In the genomic region with DNA sequence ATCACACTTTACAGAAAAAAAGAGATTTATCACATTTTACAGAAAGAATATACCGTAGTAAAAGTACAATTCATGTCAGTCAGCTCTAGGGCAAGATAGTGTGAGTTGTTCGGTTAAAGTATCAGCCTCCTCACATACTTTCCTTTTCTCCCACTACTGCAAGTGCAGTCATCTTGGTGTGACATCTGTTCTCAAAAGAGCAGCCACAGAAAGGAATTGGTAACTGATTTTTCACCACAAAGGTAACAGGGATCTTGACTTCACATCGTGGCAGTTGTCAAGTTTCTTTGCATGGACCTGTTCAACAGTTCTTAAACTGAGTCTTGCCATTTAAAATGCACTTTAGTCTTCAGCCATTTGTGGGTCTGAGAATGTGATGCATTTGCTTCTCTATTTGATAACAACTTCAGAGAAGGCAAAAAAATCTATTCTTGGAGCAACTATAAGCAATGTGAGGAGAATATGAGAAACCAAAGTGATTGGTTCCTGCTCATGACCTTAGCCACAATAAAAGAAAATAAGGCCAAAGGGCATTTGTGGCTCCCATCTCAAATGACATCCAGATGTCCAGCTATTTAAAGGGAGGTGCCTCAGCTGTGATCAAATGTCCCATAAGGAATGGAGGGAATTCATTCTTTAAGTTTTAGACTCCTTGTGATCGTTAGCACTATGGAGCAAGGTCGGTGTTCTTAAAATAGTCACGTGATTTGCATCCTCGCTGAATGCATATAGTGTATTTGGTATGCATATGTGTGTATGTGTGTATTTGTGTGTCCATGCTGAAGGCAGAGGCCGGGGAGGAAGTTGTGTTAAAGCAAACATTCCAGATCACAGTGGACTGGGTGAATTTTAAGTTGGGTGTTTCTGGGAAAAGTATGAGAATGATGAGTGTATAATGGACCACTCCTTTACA, we compare ENCODE assay signal across 14 cellular contexts. TPM values are rescaled to one million over a fixed set of nuclear protein-coding genes. Genes with fewer than 3 reads are reported as not detected.
A peak's percentile ranks its signal among the peaks of the same experiment; 100 is the strongest.
DNase-seq lines count a peak whose midpoint lies in the region; ATAC-seq, FAIRE-seq and TF ChIP-seq lines count a peak whose summit lies in the region.
"Had no signal": no experiment of that assay in that cellular context is flagged by ENCODE, and none has a peak within 500 bp of the region (broad histone marks: within the 10 kb centered on the region; RNA-seq: fewer than 3 reads in every experiment).

No MANE protein-coding gene starts in this region.

- CTCF ChIA-PET in K562 (lab: Yijun Ruan, JAX; ENCODE audit: low intra/inter-chr PET ratio): no interaction called here

- H3K9me3 ChIP-seq in K562 (replicated peaks; ENCODE audit: control insufficient read depth, insufficient read depth, low read depth, low read length) (no peaks in the 10 kb centered on the region), upper lobe of left lung (no peaks in the 10 kb centered on the region)

- H3K36me3 ChIP-seq in K562 (ENCODE audit: control insufficient read depth, insufficient read depth, low read length) (no peaks in the 10 kb centered on the region), upper lobe of left lung (no peaks in the 10 kb centered on the region)

- peak; percentile 54 for ATAC-seq in GM18858 (IDR thresholded peaks at IDR 0.05; ENCODE audit: unreplicated experiment)
- ATAC-seq in GM21515 (IDR thresholded peaks at IDR 0.05; ENCODE audit: unreplicated experiment): peak; percentile 59
- peak; percentile 67 for ATAC-seq in HG03066 (IDR thresholded peaks at IDR 0.05; ENCODE audit: low read depth, unreplicated experiment)
- ATAC-seq in K562: no peak
- ATAC-seq in upper lobe of left lung (ENCODE audit: low FRiP score in 2 of 2): no peak

- TF ChIP-seq RAD21 in K562 (CRISPR knock-in tag; conservative IDR thresholded peaks at IDR 0.05 in 1 of 2, IDR thresholded peaks at IDR 0.05 in 1 of 2): no peak

- H3K4me3 ChIP-seq in K562 (no peak overlapping the region), upper lobe of left lung (no peak overlapping the region)

- H3K9me1 ChIP-seq in K562 (ENCODE audit: control insufficient read depth, insufficient read depth, low read length): no peaks in the 10 kb centered on the region

- no peaks in the 10 kb centered on the region for H3K79me2 ChIP-seq in K562 (ENCODE audit: control insufficient read depth, insufficient read depth, low read length)

- POLR2A ChIA-PET in K562 (lab: Yijun Ruan, JAX): interaction anchor here (0.6 kb wide), 1 partner anchor 11 kb away, joined by 3 read pairs; no protein-coding TSS in a partner anchor

- no peaks in the 10 kb centered on the region for H3K27me3 ChIP-seq in K562 (ENCODE audit: control insufficient read depth in 2 of 2, insufficient read depth in 2 of 2, low read length in 2 of 2)
- no peaks in the 10 kb centered on the region for H3K27me3 ChIP-seq in upper lobe of left lung

- in situ Hi-C loops in K562 (cut with MboI): no loop called here

- H3K4me1 ChIP-seq in K562 (replicated peaks in 1 of 2; ENCODE audit: control insufficient read depth in 2 of 2, insufficient read depth in 2 of 2, low read length in 2 of 2) (no peaks in the 10 kb centered on the region; a peak in 1 of 5 replicates), upper lobe of left lung (peaks cover 0 to 4% (median 2%) of the 10 kb centered on the region in 4 donors)

- no peak overlapping the region for H3K4me2 ChIP-seq in K562 (ENCODE audit: insufficient read depth, low read length)

- DNase-seq in K562 (ENCODE audit: extremely low read depth in 1 of 4, low spot score in 3 of 4) (no peak), NCI-H2171 (lab: John Stamatoyannopoulos, UW) (no peak), Kasumi-1 (lab: John Stamatoyannopoulos, UW) (no peak), upper lobe of left lung (no peak), DMS153 (lab: John Stamatoyannopoulos, UW) (no peak)
- DNase-seq: activated CD4-positive, alpha-beta memory T cell treated with anti-CD3 and anti-CD28 coated beads, Interleukin-2, amount 10 ng/mL, durations not matched to agents 7 days and 5 days; CD4-positive, alpha-beta memory T cell; hippocampal formation; small intestine had no signal

- no TSS peak for BruUV-seq in K562 (replicated peaks; lab: Mats Ljungman, UMichigan)

- no peak overlapping the region for H2AFZ ChIP-seq in K562 (ENCODE audit: low read depth, low read length)

- no peak for TF ChIP-seq CTCF in K562 (IDR thresholded peaks at IDR 0.05 in 2 of 3, conservative IDR thresholded peaks at IDR 0.05 in 1 of 3; ENCODE audit: insufficient read depth in 2 of 3, low read depth in 1 of 3, low read length in 3 of 3)
- TF ChIP-seq CTCF in upper lobe of left lung (IDR thresholded peaks at IDR 0.05): no peak

- H3K27ac ChIP-seq in K562 (ENCODE audit: extremely low read depth, low read depth, low read length) (no peak overlapping the region), upper lobe of left lung (no peak overlapping the region)

- H4K20me1 ChIP-seq in K562 (replicated peaks; ENCODE audit: control insufficient read depth, insufficient read depth, low read length): no peaks in the 10 kb centered on the region

- no peak for TF ChIP-seq POLR2A in K562 (conservative IDR thresholded peaks at IDR 0.05)
- TF ChIP-seq POLR2A in upper lobe of left lung (IDR thresholded peaks at IDR 0.05): no peak

- WGBS in K562 (ENCODE audit: insufficient coverage, low coverage, missing lambda C conversion rate): 5% methylated on average over 8 of the region's 8 CpGs
- WGBS in upper lobe of left lung, 2 donors: 79 to 81% methylated on average over 8 of the region's 8 CpGs

- no peak for FAIRE-seq in K562 (lab: Jason Lieb, UNC)
- FAIRE-seq: GM12892, small intestine had no signal

- TF ChIP-seq EP300 in K562 (IDR thresholded peaks at IDR 0.05; ENCODE audit: low read length): no peak
- TF ChIP-seq EP300 in upper lobe of left lung (IDR thresholded peaks at IDR 0.05): no peak

- intact Hi-C loops in K562 (cut with micrococcal nuclease): no loop called here

- no peak overlapping the region for H3K9ac ChIP-seq in K562 (ENCODE audit: insufficient read depth in 1 of 2, low read depth in 2 of 2, low read length in 2 of 2)

TF ChIP-seq in K562, 482 proteins besides CTCF, POLR2A, EP300 and RAD21:
- TF ChIP-seq TEAD1 (CRISPR knock-in tag; IDR thresholded peaks at IDR 0.05) (no peak), TOE1 (IDR thresholded peaks at IDR 0.05; ENCODE audit: borderline replicate concordance) (peak; percentile 34; the same call in 1 of the 2 replicates), TOE1 (CRISPR knock-in tag; IDR thresholded peaks at IDR 0.05; ENCODE audit: borderline replicate concordance, low read depth) (no peak), RAD51 (IDR thresholded peaks at IDR 0.05; ENCODE audit: borderline replicate concordance, low read depth) (peak; percentile 57; the same call in 1 of the 2 replicates)
- TF ChIP-seq, protein P1, sequence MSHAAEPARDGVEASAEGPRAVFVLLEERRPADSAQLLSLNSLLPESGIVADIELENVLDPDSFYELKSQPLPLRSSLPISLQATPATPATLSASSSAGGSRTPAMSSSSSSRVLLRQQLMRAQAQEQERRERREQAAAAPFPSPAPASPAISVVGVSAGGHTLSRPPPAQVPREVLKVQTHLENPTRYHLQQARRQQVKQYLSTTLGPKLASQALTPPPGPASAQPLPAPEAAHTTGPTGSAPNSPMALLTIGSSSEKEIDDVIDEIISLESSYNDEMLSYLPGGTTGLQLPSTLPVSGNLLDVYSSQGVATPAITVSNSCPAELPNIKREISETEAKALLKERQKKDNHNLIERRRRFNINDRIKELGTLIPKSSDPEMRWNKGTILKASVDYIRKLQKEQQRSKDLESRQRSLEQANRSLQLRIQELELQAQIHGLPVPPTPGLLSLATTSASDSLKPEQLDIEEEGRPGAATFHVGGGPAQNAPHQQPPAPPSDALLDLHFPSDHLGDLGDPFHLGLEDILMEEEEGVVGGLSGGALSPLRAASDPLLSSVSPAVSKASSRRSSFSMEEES (CRISPR knock-in tag; IDR thresholded peaks at IDR 0.05): peak; percentile 93

RNA-seq across cellular contexts. Expression of gene E2F7, which starts 5.3 kb away (rescaled TPM):
- total RNA-seq in K562 (2011; cell fraction: chromatin; rRNA removed; ENCODE audit: low replicate concordance): 20.8 and 46.3 TPM in 2 replicates
- total RNA-seq in K562 (2011; cell fraction: nucleolus; rRNA removed): 6.0 and 10.8 TPM in 2 replicates
- total RNA-seq in K562 (2011; cell fraction: nucleoplasm; rRNA removed): 16.0 and 16.2 TPM in 2 replicates
- total RNA-seq in K562 (2014; rRNA removed): 4.5 and 7.0 TPM in 2 replicates
- 9.4 and 10.5 TPM in 2 replicates for total RNA-seq in K562 (2014; rRNA removed; fragmentation: Illumina TruSeq; extraction: Trizol)
- 8.8 and 9.0 TPM in 2 replicates for total RNA-seq in K562 (2015; rRNA removed; fragmentation: Illumina TruSeq; extraction: Trizol)
- 13.0 and 13.5 TPM in 2 replicates for total RNA-seq in K562 (2021)
- 6.8 and 8.1 TPM in 2 replicates for polyA plus RNA-seq in K562 (2011; rRNA removed)
- 4.7 and 5.2 TPM in 2 replicates for polyA plus RNA-seq in K562 (2011; cell fraction: cytosol; rRNA removed)
- polyA plus RNA-seq in K562 (2011; cell fraction: nucleus; rRNA removed): 10.9 and 13.7 TPM in 2 replicates
- polyA plus RNA-seq in K562 (2012): 6.1 and 6.9 TPM in 2 replicates
- polyA plus RNA-seq in K562 (2014; fragmentation: Illumina TruSeq; extraction: Trizol): 12.8 and 13.6 TPM in 2 replicates
- 1 to 10 TPM; 3.4 to 3.5 TPM for polyA plus RNA-seq in K562 (2014; fragmentation: Nextera tagmentation; extraction: Ambion mirVana)
- polyA plus RNA-seq in K562 (2014; rRNA removed): 7.3 and 9.9 TPM in 2 replicates
- 10.0 TPM in 2 replicates for polyA minus RNA-seq in K562 (2011; rRNA and poly(A)+ RNA removed)
- polyA minus RNA-seq in K562 (2011; cell fraction: cytosol; rRNA and poly(A)+ RNA removed): 7.6 and 8.6 TPM in 2 replicates
- polyA minus RNA-seq in K562 (2011; cell fraction: nucleus; rRNA and poly(A)+ RNA removed): 15.6 and 22.0 TPM in 2 replicates
- total RNA-seq in upper lobe of left lung: 1 to 10 TPM in 2 of 6 donors, under 1 TPM in 2, not detected in 2; 0.54 to 1.5 (median 1.1) TPM
- polyA plus RNA-seq: CD4-positive, alpha-beta memory T cell; IgD-negative memory B cell had no signal

Comparison
In these comparisons a context has a peak if more than half of its experiments do, and no peak if none do; other contexts are left out.
1. ATAC-seq: peak in GM18858 (single experiment), GM21515 (single experiment) and HG03066 (single experiment); none in K562 (single experiment) and upper lobe of left lung (0 of 2).